ENCODE assay signal across 17 cellular contexts in genomic region chr11:123202723-123203122, GRCh38. TPM values are rescaled to one million over a fixed set of nuclear protein-coding genes. Genes with fewer than 3 reads are reported as not detected.
DNase-seq lines count a peak whose midpoint lies in the region; ATAC-seq and TF ChIP-seq lines count a peak whose summit lies in the region.
"Had no signal": no experiment of that assay in that cellular context is flagged by ENCODE, and none has a peak within 500 bp of the region (broad histone marks: within the 10 kb centered on the region; RNA-seq: fewer than 3 reads in every experiment).

No MANE protein-coding gene starts in this region.

- peaks cover 29% of the 10 kb centered on the region for H3K4me1 ChIP-seq in SJCRH30
- H3K4me1 ChIP-seq in neuronal stem cell (ENCODE audit: control insufficient read depth in 2 of 2, insufficient read depth in 1 of 2, low read depth in 1 of 2, low read length in 2 of 2) = peaks cover 21 to 33% of the 10 kb centered on the region in 2 donors
- H3K4me1 ChIP-seq in upper lobe of right lung = no peaks in the 10 kb centered on the region
- H3K4me1 ChIP-seq: SJSA1 had no signal

- H4K8ac ChIP-seq in neuronal stem cell (ENCODE audit: low read depth, low read length) = no peak overlapping the region

- no peak overlapping the region for H2BK12ac ChIP-seq in neuronal stem cell (ENCODE audit: low read length)

- H3K9me3 ChIP-seq in SJCRH30 (replicated peaks) = no peaks in the 10 kb centered on the region
- H3K9me3 ChIP-seq in neuronal stem cell (replicated peaks in 1 of 2; ENCODE audit: control insufficient read depth in 2 of 2, insufficient read depth in 1 of 2, low read depth in 1 of 2, low read length in 2 of 2) = no peaks in the 10 kb centered on the region
- no peaks in the 10 kb centered on the region for H3K9me3 ChIP-seq in upper lobe of right lung
- H3K9me3 ChIP-seq: SJSA1 had no signal

- H3K79me1 ChIP-seq in neuronal stem cell (ENCODE audit: low read depth, low read length) = no peaks in the 10 kb centered on the region

- no peak overlapping the region for H3K14ac ChIP-seq in neuronal stem cell (ENCODE audit: low read length)

- H3K18ac ChIP-seq in neuronal stem cell (ENCODE audit: low read length) = no peak overlapping the region

- no peak overlapping the region for H3K4ac ChIP-seq in neuronal stem cell (ENCODE audit: low read length)

- no peak overlapping the region for H3K4me2 ChIP-seq in neuronal stem cell (ENCODE audit: insufficient read depth, low read length, poor library complexity, severe bottlenecking)

- no peak overlapping the region for H3K23ac ChIP-seq in neuronal stem cell (ENCODE audit: low read depth, low read length, poor library complexity)

- peak overlapping the region; percentile 49 for H2AFZ ChIP-seq in neuronal stem cell (ENCODE audit: low read length)

- no peak for TF ChIP-seq CTCF in upper lobe of right lung (IDR thresholded peaks at IDR 0.05)

- DNase-seq in SJCRH30 = peak; percentile 80 to 85
- DNase-seq in left ventricle myocardium superior = no peak
- DNase-seq in neuronal stem cell (ENCODE audit: low spot score) = no peak
- no peak for DNase-seq in upper lobe of right lung
- DNase-seq in SIG-M5 treated with dmso at 0.1 percent for 504 hours (lab: John Stamatoyannopoulos, UW; ENCODE audit: unreplicated experiment) = no peak
- DNase-seq in GM03348 (ENCODE audit: low spot score) = no peak
- no peak for DNase-seq in NCI-H446 treated with DMSO at 0.1 percent for 48 hours (lab: John Stamatoyannopoulos, UW)
- DNase-seq: activated CD4-positive, alpha-beta T cell treated with anti-CD3 and anti-CD28 coated beads, Interleukin-2, amount 10 ng/mL, durations not matched to agents 24 days and 14 days; activated naive CD4-positive, alpha-beta T cell treated with Interleukin-2 at 50 U/mL for 16 hours; foreskin keratinocyte; naive thymus-derived CD8-positive, alpha-beta T cell; NCI-H187 treated with DMSO at 0.1 percent for 48 hours; substantia nigra had no signal

- H2BK15ac ChIP-seq in neuronal stem cell (ENCODE audit: low read length) = no peak overlapping the region

- no peaks in the 10 kb centered on the region for H3K27me3 ChIP-seq in SJCRH30
- H3K27me3 ChIP-seq in neuronal stem cell (ENCODE audit: control insufficient read depth in 3 of 3, insufficient read depth in 3 of 3, low read depth in 1 of 3, low read length in 3 of 3) = no peaks in the 10 kb centered on the region
- H3K27me3 ChIP-seq in upper lobe of right lung = peaks cover 6% of the 10 kb centered on the region
- H3K27me3 ChIP-seq: foreskin keratinocyte, SJSA1 had no signal

- no CpG with 5 or more reads among the region's 6 CpGs for whole genome bisulfite sequencing in neuronal stem cell (ENCODE audit: extremely low coverage in 2 of 2, insufficient read length in 2 of 2, insufficient replicate concordance in 1 of 2), 2 donors

- H4K91ac ChIP-seq in neuronal stem cell (ENCODE audit: low read depth, low read length, poor library complexity) = no peak overlapping the region

- H2BK5ac ChIP-seq in neuronal stem cell (ENCODE audit: low read length) = no peak overlapping the region

- H3K27ac ChIP-seq in SJCRH30 (peak overlapping the region; percentile 98), neuronal stem cell (replicated peaks; ENCODE audit: low read length) (peak overlapping the region; percentile 38), upper lobe of right lung (no peak overlapping the region)
- H3K27ac ChIP-seq: coronary artery, foreskin keratinocyte, SJSA1 had no signal

- ATAC-seq in left ventricle myocardium superior = peak; percentile 65
- peak; percentile 26 for ATAC-seq in upper lobe of right lung
- ATAC-seq: foreskin keratinocyte; left lobe of liver; naive thymus-derived CD8-positive, alpha-beta T cell had no signal

- no peak overlapping the region for H3K9ac ChIP-seq in neuronal stem cell (ENCODE audit: low read depth, low read length, poor library complexity)

- peak overlapping the region; percentile 18 for H3K4me3 ChIP-seq in SJCRH30
- peak overlapping the region in 1 of 2 donors; percentile 26 for H3K4me3 ChIP-seq in neuronal stem cell (ENCODE audit: low read length in 2 of 2)
- H3K4me3 ChIP-seq in upper lobe of right lung = no peak overlapping the region
- H3K4me3 ChIP-seq: coronary artery, SJSA1 had no signal

- intact Hi-C loops in left ventricle myocardium superior (cut with micrococcal nuclease) = no loop called here
- intact Hi-C loops in upper lobe of right lung (cut with DNase I) = no loop called here

- H2AK5ac ChIP-seq in neuronal stem cell (ENCODE audit: low read depth, low read length) = no peak overlapping the region

- H3K36me3 ChIP-seq in SJCRH30 (no peaks in the 10 kb centered on the region), neuronal stem cell (replicated peaks in 1 of 2; ENCODE audit: control insufficient read depth in 2 of 2, insufficient read depth in 2 of 2, low read length in 2 of 2) (no peaks in the 10 kb centered on the region), upper lobe of right lung (no peaks in the 10 kb centered on the region)
- H3K36me3 ChIP-seq: SJSA1 had no signal

- no peak overlapping the region for H2BK120ac ChIP-seq in neuronal stem cell (ENCODE audit: low read depth, low read length)

RNA-seq across cellular contexts. Expression of gene CLMP, which starts 7.7 kb away (rescaled TPM):
- total RNA-seq in SJCRH30 (2014; rRNA removed; shearing (Covaris generic)) = 16.1 and 17.3 TPM in 2 replicates
- 4.9 TPM for total RNA-seq in left ventricle myocardium superior
- 3.4 TPM for polyA plus RNA-seq in neuronal stem cell (2013, experiment 1 of 2)
- 3.4 TPM for polyA plus RNA-seq in neuronal stem cell (2013, experiment 2 of 2)
- total RNA-seq in upper lobe of right lung = 17.6 TPM
- total RNA-seq: B cell had no signal

Comparison
In these comparisons a context has a peak if more than half of its experiments do, and no peak if none do; other contexts are left out.
1. DNase-seq: peak in SJCRH30 (2 of 2); none in left ventricle myocardium superior (single experiment), neuronal stem cell (single experiment), upper lobe of right lung (single experiment), SIG-M5 treated with dmso at 0.1 percent for 504 hours (single experiment), GM03348 (single experiment) and NCI-H446 treated with DMSO at 0.1 percent for 48 hours (single experiment).